In genomic region chr10:70283071-70283444, GRCh38 we compare ENCODE assay signal across 20 cellular contexts. TPM values are rescaled to one million over a fixed set of nuclear protein-coding genes. Genes with fewer than 3 reads are reported as not detected.
DNase-seq lines count a peak whose midpoint lies in the region; ATAC-seq, FAIRE-seq and TF ChIP-seq lines count a peak whose summit lies in the region.
"Had no signal": no experiment of that assay in that cellular context is flagged by ENCODE, and none has a peak within 500 bp of the region (broad histone marks: within the 10 kb centered on the region; RNA-seq: fewer than 3 reads in every experiment).

No MANE protein-coding gene starts in this region.

- peak overlapping the region; percentile 52 for H3K4me3 Mint-ChIP-seq in GM23338
- H3K4me3 Mint-ChIP-seq in endodermal cell: peak overlapping the region; percentile 16
- peak overlapping the region; percentile 13 for H3K4me3 Mint-ChIP-seq in nephron progenitor cell
- H3K4me3 Mint-ChIP-seq: HFFc6 had no signal

- H3K4me3 ChIP-seq in GM23338: peak overlapping the region; percentile 59
- no peak overlapping the region for H3K4me3 ChIP-seq in Karpas-422 (ENCODE audit: low read length)
- no peak overlapping the region for H3K4me3 ChIP-seq in endodermal cell (ENCODE audit: low read length)
- H3K4me3 ChIP-seq: GM12878, GM23248, SJSA1 had no signal

- FAIRE-seq in frontal cortex (lab: Jason Lieb, UNC): no peak
- FAIRE-seq: A549, GM12878 had no signal

- H3K27ac ChIP-seq in GM23338 (ENCODE audit: low read depth) (no peak overlapping the region), Karpas-422 (ENCODE audit: low read length) (peak overlapping the region; percentile 98), endodermal cell (ENCODE audit: low read depth, low read length) (no peak overlapping the region)
- H3K27ac ChIP-seq: GM23248, SJSA1 had no signal

- H3K36me3 ChIP-seq in GM23338 (ENCODE audit: insufficient read depth) (no peaks in the 10 kb centered on the region), Karpas-422 (ENCODE audit: insufficient read depth, low read length) (no peaks in the 10 kb centered on the region), endodermal cell (ENCODE audit: control insufficient read depth, insufficient read depth, low read length) (no peaks in the 10 kb centered on the region)
- H3K36me3 ChIP-seq: SJSA1 had no signal

- no CpG with 5 or more reads among the region's 1 CpG for WGBS in endodermal cell (ENCODE audit: insufficient coverage in 1 of 2, insufficient read length in 1 of 2), 2 experiments

- H3K27me3 Mint-ChIP-seq in GM23338 (ENCODE audit: insufficient read depth, low read depth, poor library complexity) (peaks cover 21% of the 10 kb centered on the region), endodermal cell (ENCODE audit: insufficient read depth) (peaks cover 62% of the 10 kb centered on the region), nephron progenitor cell (ENCODE audit: low read depth, poor library complexity) (peaks cover 80% of the 10 kb centered on the region)

- H2AFZ ChIP-seq in GM23338 (peak overlapping the region; percentile 98), Karpas-422 (ENCODE audit: low read length) (peak overlapping the region; percentile 82; the same call in 1 of the 2 replicates)
- H2AFZ ChIP-seq: GM23248 had no signal

- ATAC-seq in GM23338 (no peak), HG02623 (IDR thresholded peaks at IDR 0.05; ENCODE audit: unreplicated experiment) (no peak)

- H3K9me3 Mint-ChIP-seq in GM23338 (no peaks in the 10 kb centered on the region), endodermal cell (peaks cover 5% of the 10 kb centered on the region), nephron progenitor cell (peaks cover 8% of the 10 kb centered on the region)

- peak overlapping the region; percentile 58 for H3K9ac ChIP-seq in Karpas-422 (ENCODE audit: low read length)
- H3K9ac ChIP-seq in endodermal cell (ENCODE audit: extremely low read depth, low read length, poor library complexity, severe bottlenecking): no peak overlapping the region
- H3K9ac ChIP-seq: GM23248 had no signal

- H3K4me1 ChIP-seq in GM23338 (ENCODE audit: insufficient read depth) (no peaks in the 10 kb centered on the region; the same call in 1 of the 2 replicates), Karpas-422 (ENCODE audit: low read length) (peaks cover 50% of the 10 kb centered on the region), endodermal cell (ENCODE audit: control insufficient read depth, insufficient read depth, low read length) (no peaks in the 10 kb centered on the region)
- H3K4me1 ChIP-seq: SJSA1 had no signal

- H4K20me1 ChIP-seq in GM23338 (replicated peaks; ENCODE audit: insufficient read depth) (peaks cover 5% of the 10 kb centered on the region; the same call in 1 of the 2 replicates), Karpas-422 (ENCODE audit: insufficient read depth, low read depth, low read length) (no peaks in the 10 kb centered on the region)

- peak overlapping the region; percentile 79 for H3K4me2 ChIP-seq in GM23338
- H3K4me2 ChIP-seq in Karpas-422 (ENCODE audit: low read depth, low read length, poor library complexity, severe bottlenecking): peak overlapping the region; percentile 75

- TF ChIP-seq CTCF in GM23338 (conservative IDR thresholded peaks at IDR 0.05; ENCODE audit: low read depth in 2 of 2): no peak
- TF ChIP-seq CTCF in endodermal cell (conservative IDR thresholded peaks at IDR 0.05): no peak
- no peak for TF ChIP-seq CTCF in nephron progenitor cell (IDR thresholded peaks at IDR 0.05)

- H3K27me3 ChIP-seq in GM23338 (ENCODE audit: insufficient read depth) (peaks cover 47% of the 10 kb centered on the region), Karpas-422 (ENCODE audit: low read length) (no peaks in the 10 kb centered on the region), endodermal cell (ENCODE audit: control insufficient read depth, insufficient read depth, low read length, poor library complexity, severe bottlenecking) (peaks cover 70% of the 10 kb centered on the region)

- no peak for DNase-seq in GM23338 (ENCODE audit: low spot score)
- DNase-seq in Karpas-422: no peak
- DNase-seq in endodermal cell: no peak
- no peak for DNase-seq in nephron progenitor cell
- DNase-seq in NCI-H1092 (lab: John Stamatoyannopoulos, UW): no peak
- no peak for DNase-seq in globus pallidus (ENCODE audit: low spot score)
- no peak for DNase-seq in frontal cortex (ENCODE audit: low spot score in 2 of 2)
- DNase-seq: DMS79 treated with DMSO at 0.1 percent for 48 hours, GDM1, GM23248, HFFc6, KBM-7, NCI-H2029, NCI-H774, PC-3 had no signal

- H3K79me2 ChIP-seq in GM23338 (replicated peaks; ENCODE audit: insufficient read depth) (no peaks in the 10 kb centered on the region), Karpas-422 (ENCODE audit: low read length) (no peaks in the 10 kb centered on the region)

- H3F3A ChIP-seq in GM23338 (replicated peaks; ENCODE audit: low read depth): no peaks in the 10 kb centered on the region; the same call in 1 of the 2 replicates

- no peaks in the 10 kb centered on the region for H3K36me3 Mint-ChIP-seq in GM23338 (ENCODE audit: low read depth)
- no peaks in the 10 kb centered on the region for H3K36me3 Mint-ChIP-seq in endodermal cell (ENCODE audit: low read depth)
- H3K36me3 Mint-ChIP-seq in nephron progenitor cell (ENCODE audit: low read depth): no peaks in the 10 kb centered on the region

- no peaks in the 10 kb centered on the region for H3K9me3 ChIP-seq in Karpas-422 (ENCODE audit: low read length)
- H3K9me3 ChIP-seq in endodermal cell (ENCODE audit: control insufficient read depth, low read length): peaks cover 7% of the 10 kb centered on the region
- H3K9me3 ChIP-seq: A549, SJSA1 had no signal

- no peaks in the 10 kb centered on the region; the same call in 2 of the 3 replicates for H3K4me1 Mint-ChIP-seq in GM23338
- H3K4me1 Mint-ChIP-seq in endodermal cell: no peaks in the 10 kb centered on the region
- no peaks in the 10 kb centered on the region for H3K4me1 Mint-ChIP-seq in nephron progenitor cell

- H3K27ac Mint-ChIP-seq in GM23338: no peak overlapping the region
- no peak overlapping the region for H3K27ac Mint-ChIP-seq in endodermal cell
- H3K27ac Mint-ChIP-seq in nephron progenitor cell: no peak overlapping the region
- H3K27ac Mint-ChIP-seq: HFFc6 had no signal

- H3K9me2 ChIP-seq in GM23338 (ENCODE audit: insufficient read depth) (no peaks in the 10 kb centered on the region), Karpas-422 (replicated peaks; ENCODE audit: insufficient read depth, low read length) (no peaks in the 10 kb centered on the region)

TF ChIP-seq in GM23338, 12 proteins besides CTCF, POLR2A, EP300 and RAD21:
- TF ChIP-seq JUNB (IDR thresholded peaks at IDR 0.05; ENCODE audit: unreplicated experiment): no peak
- TF ChIP-seq EZH2 (IDR thresholded peaks at IDR 0.05; ENCODE audit: low read depth, unreplicated experiment): no peak

RNA-seq across cellular contexts. Expression of gene NPFFR1, which starts 0.7 kb away (rescaled TPM):
- total RNA-seq in GM23338 (2014; rRNA removed; shearing (Covaris generic)): 0.03 and 0.08 TPM in 2 replicates
- polyA plus RNA-seq in GM23338 (2016; fragmentation: Nextera tagmentation; extraction: Ambion mirVana): 0.05 TPM in 1 of 2 replicates, not detected in the other
- total RNA-seq in Karpas-422 (2014; rRNA removed; shearing (Covaris generic); ENCODE audit: low replicate concordance): not detected in 2 replicates
- under 1 TPM in 1 of 2 donors, not detected in 1; 0.02 TPM for total RNA-seq in endodermal cell
- 0.04 TPM for polyA plus RNA-seq in endodermal cell (2013, experiment 1 of 2)
- 0.04 TPM for polyA plus RNA-seq in endodermal cell (2013, experiment 2 of 2)
- total RNA-seq in frontal cortex: 1.2 TPM
- total RNA-seq: GM12878, GM23248, HFFc6, NCI-H460, PC-3, SJSA1 had no signal
- polyA plus RNA-seq: A549, GM23248 had no signal

RNA-seq across cellular contexts. Expression of gene PPA1, which starts 49.8 kb away (rescaled TPM):
- 135 and 178 TPM in 2 replicates for total RNA-seq in GM23338 (2014; rRNA removed; shearing (Covaris generic))
- polyA plus RNA-seq in GM23338 (2016; fragmentation: Nextera tagmentation; extraction: Ambion mirVana): 206 and 228 TPM in 2 replicates
- 375 and 560 TPM in 2 replicates for total RNA-seq in Karpas-422 (2014; rRNA removed; shearing (Covaris generic); ENCODE audit: low replicate concordance)
- total RNA-seq in endodermal cell (10 to 100 TPM; 63.3 to 72.1 TPM), frontal cortex (351 TPM)
- 120 TPM for polyA plus RNA-seq in endodermal cell (2013, experiment 1 of 2)
- polyA plus RNA-seq in endodermal cell (2013, experiment 2 of 2): 119 TPM
